Comparison of ENCODE assay signal across 8 cellular contexts in genomic region chr19:58519355-58520256, GRCh38. TPM values are rescaled to one million over a fixed set of nuclear protein-coding genes. Genes with fewer than 3 reads are reported as not detected.
DNase-seq lines count a peak whose midpoint lies in the region; ATAC-seq and TF ChIP-seq lines count a peak whose summit lies in the region.

Gene ZBTB45, minus strand, starts transcription at chr19:58519810. Its CDS starts 2,137 bp downstream, at chr19:58517673.

- H3K9me3 ChIP-seq in SK-N-MC (ENCODE audit: low read depth, low read length) (no peaks in the 10 kb centered on the region), testis (no peaks in the 10 kb centered on the region)

- CTCF ChIA-PET in GM10248 (lab: Yijun Ruan, JAX): interaction anchor here (0.8 to 5.9 kb wide), 44 partner anchors 8 to 1083 kb away, joined by 3 to 60 read pairs (median 5); partner anchors contain the start of genes CHMP2A, SLC27A5, TRIM28 and UBE2M

- H3K4me1 ChIP-seq in testis: peaks cover 19% of the 10 kb centered on the region

- POLR2A ChIA-PET in GM10248 (lab: Yijun Ruan, JAX): interaction anchor here (0.6 to 2.1 kb wide), 6 partner anchors 20 to 61 kb away, joined by 3 to 8 read pairs (median 4); partner anchors contain the start of genes CHMP2A and TRIM28

- H3K36me3 ChIP-seq in SK-N-MC (ENCODE audit: insufficient read depth, low read length) (peaks cover 14% of the 10 kb centered on the region; the same call in 1 of the 2 replicates), testis (ENCODE audit: low read depth, missing control alignments) (no peaks in the 10 kb centered on the region)

- peak; percentile 86 for DNase-seq in GM10248 (ENCODE audit: extremely low spot score)
- peak; percentile 98 for DNase-seq in NB4 (ENCODE audit: low read depth)
- DNase-seq in SK-N-MC (ENCODE audit: low read depth, low spot score): peak; percentile 93
- peak; percentile 89 for DNase-seq in activated naive CD4-positive, alpha-beta T cell treated with anti-CD3 and anti-CD28 coated beads, Interleukin-2, amount 50 U/mL, for 16 hours
- DNase-seq in globus pallidus (ENCODE audit: low spot score): peak; percentile 94
- peak; percentile 93 for DNase-seq in occipital lobe (lab: John Stamatoyannopoulos, UW)
- DNase-seq in testis: peak; percentile 93

- H3K27me3 ChIP-seq in testis: no peaks in the 10 kb centered on the region

- 1% methylated on average over 38 to 76 of the region's 87 CpGs for WGBS in testis, 2 donors

- peak; percentile 69 for TF ChIP-seq POLR2A in NB4 (IDR thresholded peaks at IDR 0.05; ENCODE audit: extremely low read depth, insufficient read length)
- no peak for TF ChIP-seq POLR2A in testis (IDR thresholded peaks at IDR 0.05)

- H3K27ac ChIP-seq in SK-N-MC: peak within 1 kb of the TSS; percentile 95
- H3K27ac ChIP-seq in testis: peak within 1 kb of the TSS; percentile 94 to 97

- H3K9ac ChIP-seq in SK-N-MC (ENCODE audit: insufficient read length): peak within 1 kb of the TSS; percentile 97

- TF ChIP-seq CTCF in GM10248 (IDR thresholded peaks at IDR 0.05; ENCODE audit: control extremely low read depth, extremely low read depth, low read depth, missing control alignments) (peak; percentile 82), NB4 (IDR thresholded peaks at IDR 0.05; ENCODE audit: low read depth, low read length) (peak; percentile 59), testis (IDR thresholded peaks at IDR 0.05) (peak; percentile 65 to 89 (median 85))

- intact Hi-C loops in testis (cut with DNase I; ENCODE audit: low total_unique reads): no loop called here

- peak; percentile 70 for ATAC-seq in HG02571 (IDR thresholded peaks at IDR 0.05; ENCODE audit: unreplicated experiment)

- H3K4me3 ChIP-seq in NB4 (ENCODE audit: low read depth, low read length): peak within 1 kb of the TSS; percentile 83
- H3K4me3 ChIP-seq in SK-N-MC: peak within 1 kb of the TSS; percentile 97
- H3K4me3 ChIP-seq in testis: peak within 1 kb of the TSS; percentile 81 to 94

RNA-seq across cellular contexts. Expression of gene ZBTB45, which starts in this region (rescaled TPM):
- total RNA-seq in occipital lobe (5.0 TPM), testis (10 to 100 TPM; 14.0 to 15.1 TPM)
- 6.9 TPM for polyA plus RNA-seq in testis (ENCODE audit: insufficient read depth, low read depth, low replicate concordance)

Comparison
In these comparisons a context has a peak if more than half of its experiments do, and no peak if none do; other contexts are left out.
1. Peak in every context shown above with its lines: DNase-seq, ATAC-seq, H3K4me3 ChIP-seq and H3K27ac ChIP-seq.